ENCODE assay signal across 10 cellular contexts in the genomic region with DNA sequence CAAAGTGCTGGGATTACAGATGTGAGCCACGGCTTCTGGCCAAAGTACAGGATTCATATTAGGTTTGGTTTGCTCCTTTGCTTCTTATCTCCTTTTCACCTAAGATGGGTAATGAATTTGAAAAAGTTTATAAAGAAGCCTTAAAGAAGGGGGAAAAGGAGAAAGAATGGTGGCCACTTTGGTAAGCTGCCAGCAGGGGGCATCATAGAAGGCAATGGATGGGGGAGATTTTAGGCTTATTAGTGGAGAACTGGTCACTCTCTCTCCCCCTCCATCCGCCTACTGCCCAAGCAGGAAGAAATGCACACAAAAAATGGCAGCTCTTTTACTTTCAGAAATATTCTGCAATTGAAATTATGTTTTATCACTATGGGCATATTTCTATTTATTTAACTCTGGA. TPM values are rescaled to one million over a fixed set of nuclear protein-coding genes. Genes with fewer than 3 reads are reported as not detected.
A peak's percentile ranks its signal among the peaks of the same experiment; 100 is the strongest.
DNase-seq lines count a peak whose midpoint lies in the region; ATAC-seq, FAIRE-seq and TF ChIP-seq lines count a peak whose summit lies in the region.
"Had no signal": no experiment of that assay in that cellular context is flagged by ENCODE, and none has a peak within 500 bp of the region (broad histone marks: within the 10 kb centered on the region; RNA-seq: fewer than 3 reads in every experiment).

No MANE protein-coding gene starts in this region.

- H3K4me3 Mint-ChIP-seq in T-helper 17 cell, result no peak overlapping the region
- H3K4me3 Mint-ChIP-seq: stimulated activated memory B cell treated with anti-CD40 and anti-IgM and Interleukin-4, amounts not matched to agents 10 μg/mL and 1 μg/mL and 100 μg/mL, for 72 hours had no signal

- H3K36me3 Mint-ChIP-seq in T-helper 17 cell (ENCODE audit: low read depth), result no peaks in the 10 kb centered on the region
- H3K36me3 Mint-ChIP-seq: stimulated activated memory B cell treated with anti-CD40 and anti-IgM and Interleukin-4, amounts not matched to agents 10 μg/mL and 1 μg/mL and 100 μg/mL, for 72 hours had no signal

- H3K27me3 Mint-ChIP-seq in T-helper 17 cell, result no peaks in the 10 kb centered on the region

- FAIRE-seq in GM19239 (lab: Jason Lieb, UNC), result no peak

- no TSS peak for BruUV-seq in A673 (replicated peaks; lab: Mats Ljungman, UMichigan)

- ATAC-seq in T-helper 17 cell (no peak), HG03039 (IDR thresholded peaks at IDR 0.05; ENCODE audit: unreplicated experiment) (no peak)
- ATAC-seq: stimulated activated memory B cell treated with anti-CD40 and anti-IgM and Interleukin-4, amounts not matched to agents 10 μg/mL and 1 μg/mL and 100 μg/mL, for 72 hours had no signal

- peak; percentile 47; the same call in 1 of the 2 replicates for TF ChIP-seq CTCF in A673 (conservative IDR thresholded peaks at IDR 0.05; ENCODE audit: low read depth, low read length)
- TF ChIP-seq CTCF in GM12864 (IDR thresholded peaks at IDR 0.05; ENCODE audit: low read depth, low read length, missing control alignments), result peak; percentile 67
- TF ChIP-seq CTCF in ascending aorta (IDR thresholded peaks at IDR 0.05), result peak in 1 of 3 experiments; percentile 32

- H3K36me3 ChIP-seq in A673 (ENCODE audit: insufficient read depth, low read length, poor library complexity, severe bottlenecking), result no peaks in the 10 kb centered on the region
- peaks cover 77 to 86% of the 10 kb centered on the region in 2 donors for H3K36me3 ChIP-seq in ascending aorta

- no peak overlapping the region for H3K4me3 ChIP-seq in A673 (ENCODE audit: low read depth, low read length, poor library complexity, severe bottlenecking)
- H3K4me3 ChIP-seq in GM12864 (ENCODE audit: low read depth, low read length), result no peak overlapping the region
- H3K4me3 ChIP-seq in ascending aorta, result no peak overlapping the region

- H3K9me3 ChIP-seq in A673 (ENCODE audit: low read depth, low read length, poor library complexity, severe bottlenecking) (no peaks in the 10 kb centered on the region), T-helper 17 cell (ENCODE audit: control insufficient read depth, low read length, poor library complexity, severe bottlenecking) (no peaks in the 10 kb centered on the region), ascending aorta (no peaks in the 10 kb centered on the region)

- intact Hi-C loops in A673 (cut with micrococcal nuclease; ENCODE audit: unreplicated experiment), result no loop called here
- intact Hi-C loops in ascending aorta (cut with DNase I), result no loop called here

- H3K4me1 ChIP-seq in A673 (ENCODE audit: insufficient read depth, low read length, poor library complexity, severe bottlenecking), result peaks cover 20% of the 10 kb centered on the region
- H3K4me1 ChIP-seq in ascending aorta, result peaks cover 12 to 27% of the 10 kb centered on the region in 2 donors

- H3K27ac Mint-ChIP-seq in T-helper 17 cell, result no peak overlapping the region
- H3K27ac Mint-ChIP-seq: stimulated activated memory B cell treated with anti-CD40 and anti-IgM and Interleukin-4, amounts not matched to agents 10 μg/mL and 1 μg/mL and 100 μg/mL, for 72 hours had no signal

- POLR2A ChIA-PET in A673 (lab: Charles Lee; ENCODE audit: low non-redundant PET), result no interaction called here

- H3K4me1 Mint-ChIP-seq in T-helper 17 cell, result peaks cover 7% of the 10 kb centered on the region

- CTCF ChIA-PET in A673 (lab: Charles Lee), result no interaction called here

- H3K27ac ChIP-seq in A673 (ENCODE audit: low read depth, low read length, poor library complexity, severe bottlenecking), result no peak overlapping the region
- peak overlapping the region in 1 of 2 donors; percentile 35 for H3K27ac ChIP-seq in ascending aorta

- DNase-seq in A673 (ENCODE audit: low spot score) (no peak), GM12864 (ENCODE audit: low read depth) (no peak), SKM-1 (lab: John Stamatoyannopoulos, UW; ENCODE audit: unreplicated experiment) (peak; percentile 19), iPS-NIHi11 (ENCODE audit: low spot score) (peak; percentile 35), T-helper 17 cell (no peak), GM19239 (ENCODE audit: insufficient read length, low spot score) (no peak), ascending aorta (ENCODE audit: low spot score in 2 of 2) (no peak)
- DNase-seq: NCI-H2107 had no signal

- H3K27me3 ChIP-seq in A673 (replicated peaks; ENCODE audit: insufficient read depth, low read depth, low read length, poor library complexity) (no peaks in the 10 kb centered on the region), ascending aorta (no peaks in the 10 kb centered on the region)

RNA-seq across cellular contexts. Expression of gene SPARCL1, which starts 32.0 kb away (rescaled TPM):
- total RNA-seq in A673 (2021) (1.1 and 1.8 TPM in 2 replicates), T-helper 17 cell (not detected), ascending aorta (830 TPM)

Comparison
In these comparisons a context has a peak if more than half of its experiments do, and no peak if none do; other contexts are left out.
1. DNase-seq: peak in SKM-1 (single experiment) and iPS-NIHi11 (single experiment); none in A673 (single experiment), GM12864 (single experiment), T-helper 17 cell (0 of 3), GM19239 (single experiment) and ascending aorta (0 of 2).
2. RNA of gene SPARCL1, which starts 32.0 kb away (total RNA-seq): 830 TPM in ascending aorta (single experiment); 1.1 to 1.8 TPM in A673 and not detected in T-helper 17 cell; every median in the first group is over 100 times any median in the second.